Comparison of ENCODE assay signal across 10 cellular contexts in the genomic region with DNA sequence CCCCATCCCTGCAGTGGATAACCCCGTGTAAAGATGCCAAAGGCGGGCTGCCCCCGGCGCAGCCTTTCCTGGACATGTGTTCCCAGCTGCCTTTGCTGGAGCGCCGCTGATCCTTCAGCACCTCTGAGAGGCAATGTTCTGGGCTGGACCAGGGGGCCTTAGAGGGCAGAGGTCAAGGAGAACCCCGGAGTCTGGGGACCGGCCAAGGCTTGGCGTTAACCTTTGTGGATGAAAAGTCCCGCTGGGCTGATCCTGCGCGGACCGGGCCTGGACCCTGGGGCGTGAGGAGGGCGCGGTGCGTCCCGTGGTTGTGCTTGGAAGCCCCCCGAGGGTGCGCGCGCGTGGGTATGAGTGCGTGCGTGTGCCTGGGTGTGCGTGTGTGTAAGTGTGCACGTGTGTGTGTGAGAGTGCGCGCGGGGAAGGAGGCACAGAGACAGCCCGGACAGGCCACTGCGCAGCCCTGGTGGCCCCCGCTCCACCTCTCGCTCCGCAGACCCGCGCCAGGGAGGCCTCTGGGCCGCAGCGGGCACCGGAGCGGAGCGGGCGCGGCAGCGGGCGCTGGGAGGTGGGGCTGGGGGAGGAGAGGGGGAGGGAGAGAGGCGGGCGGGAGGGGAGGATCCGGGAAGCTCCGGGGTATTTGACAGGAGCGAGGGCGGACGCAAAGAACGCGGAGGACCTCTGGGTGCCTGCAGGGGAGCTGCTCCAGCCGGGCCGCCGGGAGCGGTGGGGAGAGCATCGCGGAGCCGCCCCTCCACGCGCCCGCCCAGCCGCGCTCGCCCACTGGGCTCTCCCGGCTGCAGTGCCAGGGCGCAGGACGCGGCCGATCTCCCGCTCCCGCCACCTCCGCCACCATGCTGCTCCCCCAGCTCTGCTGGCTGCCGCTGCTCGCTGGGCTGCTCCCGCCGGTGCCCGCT. TPM values are rescaled to one million over a fixed set of nuclear protein-coding genes. Genes with fewer than 3 reads are reported as not detected.
DNase-seq lines count a peak whose midpoint lies in the region; ATAC-seq and TF ChIP-seq lines count a peak whose summit lies in the region.
"Had no signal": no experiment of that assay in that cellular context is flagged by ENCODE, and none has a peak within 500 bp of the region (broad histone marks: within the 10 kb centered on the region; RNA-seq: fewer than 3 reads in every experiment).

SMOC2 (plus strand) TSS at position 665 of the 914 bp plus-strand sequence; CDS start at position 852, 187 bp downstream.

- POLR2A ChIA-PET in WTC11 (lab: Charles Lee): interaction anchor here (0.7 kb wide), 1 partner anchor 286 kb away, joined by 3 read pairs; no protein-coding TSS in a partner anchor

- H3K27me3 ChIP-seq in HUES6 (ENCODE audit: control insufficient read depth, insufficient read depth, low read length) (peaks cover 76% of the 10 kb centered on the region), kidney epithelial cell (ENCODE audit: control insufficient read depth, insufficient read depth, low read length) (peaks cover 40% of the 10 kb centered on the region), smooth muscle cell (ENCODE audit: low read depth) (peaks cover 82% of the 10 kb centered on the region)

- no peaks in the 10 kb centered on the region for H3K36me3 Mint-ChIP-seq in WTC11

- peak within 1 kb of the TSS; percentile 68 for H3K4me3 Mint-ChIP-seq in WTC11

- peaks cover 54% of the 10 kb centered on the region for H3K4me1 Mint-ChIP-seq in WTC11

- no peak for TF ChIP-seq CTCF in WTC11 (IDR thresholded peaks at IDR 0.05)
- TF ChIP-seq CTCF in kidney epithelial cell (IDR thresholded peaks at IDR 0.05; ENCODE audit: insufficient read depth, low read length, poor library complexity, severe bottlenecking): no peak
- no peak for TF ChIP-seq CTCF in smooth muscle cell (IDR thresholded peaks at IDR 0.05; ENCODE audit: borderline replicate concordance, insufficient read depth, poor library complexity, severe bottlenecking)

- H2AFZ ChIP-seq in smooth muscle cell (ENCODE audit: low read depth): no peak within 1 kb of the TSS

- H3K27me3 Mint-ChIP-seq in WTC11 (ENCODE audit: low read depth): peaks cover 57% of the 10 kb centered on the region

- WGBS in smooth muscle cell (ENCODE audit: low lambda C conversion rate): 6% methylated on average over 54 of the region's 81 CpGs

- DNase-seq in WTC11 (ENCODE audit: low spot score) (peak; percentile 44), kidney epithelial cell (ENCODE audit: low read depth) (no peak), smooth muscle cell (lab: John Stamatoyannopoulos, UW; ENCODE audit: unreplicated experiment) (no peak), inferior parietal cortex (ENCODE audit: extremely low spot score) (no peak), amygdala (lab: John Stamatoyannopoulos, UW) (no peak)

- no peaks in the 10 kb centered on the region for H3K36me3 ChIP-seq in HUES6 (ENCODE audit: control insufficient read depth, insufficient read depth, low read length)
- no peaks in the 10 kb centered on the region for H3K36me3 ChIP-seq in kidney epithelial cell (ENCODE audit: control insufficient read depth, insufficient read depth, low read length)
- H3K36me3 ChIP-seq in smooth muscle cell (ENCODE audit: low read depth): no peaks in the 10 kb centered on the region

- H3K27ac Mint-ChIP-seq in WTC11: no peak within 1 kb of the TSS

- peaks cover 4% of the 10 kb centered on the region; the same call in 1 of the 2 replicates for H3K9me3 Mint-ChIP-seq in WTC11

- ATAC-seq in WTC11: peak; percentile 61
- no peak for ATAC-seq in HG02763 (IDR thresholded peaks at IDR 0.05; ENCODE audit: unreplicated experiment)
- no peak for ATAC-seq in GM18868 (IDR thresholded peaks at IDR 0.05; ENCODE audit: unreplicated experiment)

- H3K9ac ChIP-seq in HUES6 (ENCODE audit: low read length): peak within 1 kb of the TSS; percentile 39
- no peak within 1 kb of the TSS for H3K9ac ChIP-seq in smooth muscle cell (ENCODE audit: low read depth)

- peaks cover 12% of the 10 kb centered on the region for H3F3A ChIP-seq in smooth muscle cell (ENCODE audit: low read depth)

- no peaks in the 10 kb centered on the region for H3K79me2 ChIP-seq in smooth muscle cell (ENCODE audit: low read depth)

- H3K9me3 ChIP-seq in HUES6 (ENCODE audit: control insufficient read depth, insufficient read depth, low read depth, low read length): no peaks in the 10 kb centered on the region
- H3K9me3 ChIP-seq in smooth muscle cell (replicated peaks; ENCODE audit: low read depth): no peaks in the 10 kb centered on the region

- H3K4me1 ChIP-seq in HUES6 (ENCODE audit: control insufficient read depth, insufficient read depth, low read length) (peaks cover 29% of the 10 kb centered on the region), smooth muscle cell (ENCODE audit: low read depth) (peaks cover 8% of the 10 kb centered on the region)

- H3K4me3 ChIP-seq in HUES6 (ENCODE audit: low read depth, low read length) (peak within 1 kb of the TSS; percentile 80), kidney epithelial cell (ENCODE audit: low read depth, low read length) (peak within 1 kb of the TSS; percentile 11), smooth muscle cell (peak within 1 kb of the TSS; percentile 50)

- H3K27ac ChIP-seq in HUES6 (ENCODE audit: low read depth, low read length) (no peak within 1 kb of the TSS), smooth muscle cell (ENCODE audit: low read depth) (no peak within 1 kb of the TSS)

- H4K20me1 ChIP-seq in smooth muscle cell (ENCODE audit: low read depth): no peaks in the 10 kb centered on the region

- peak within 1 kb of the TSS; percentile 87 for H3K4me2 ChIP-seq in smooth muscle cell

- CTCF ChIA-PET in WTC11 (lab: Charles Lee): interaction anchor here (0.6 to 2.3 kb wide), 2 partner anchors 9 to 10 kb away, joined by 3 to 19 read pairs; no protein-coding TSS in a partner anchor

TF ChIP-seq in WTC11, 78 proteins besides CTCF, POLR2A, EP300 and RAD21 (continues in another document):
- TF ChIP-seq FOXJ3 (CRISPR knock-in tag; IDR thresholded peaks at IDR 0.05; ENCODE audit: borderline replicate concordance) (no peak), MXD4 (CRISPR knock-in tag; IDR thresholded peaks at IDR 0.05; ENCODE audit: borderline replicate concordance) (no peak), ZNF423 (CRISPR knock-in tag; IDR thresholded peaks at IDR 0.05) (peak; percentile 9; the same call in 1 of the 2 replicates), ETV6 (CRISPR knock-in tag; IDR thresholded peaks at IDR 0.05) (peak; percentile 15; the same call in 1 of the 2 replicates), ESRRA (CRISPR knock-in tag; IDR thresholded peaks at IDR 0.05; ENCODE audit: borderline replicate concordance) (no peak), TP53 (CRISPR knock-in tag; IDR thresholded peaks at IDR 0.05) (no peak), NFATC4 (CRISPR knock-in tag; IDR thresholded peaks at IDR 0.05) (no peak)
- TF ChIP-seq, protein P1, sequence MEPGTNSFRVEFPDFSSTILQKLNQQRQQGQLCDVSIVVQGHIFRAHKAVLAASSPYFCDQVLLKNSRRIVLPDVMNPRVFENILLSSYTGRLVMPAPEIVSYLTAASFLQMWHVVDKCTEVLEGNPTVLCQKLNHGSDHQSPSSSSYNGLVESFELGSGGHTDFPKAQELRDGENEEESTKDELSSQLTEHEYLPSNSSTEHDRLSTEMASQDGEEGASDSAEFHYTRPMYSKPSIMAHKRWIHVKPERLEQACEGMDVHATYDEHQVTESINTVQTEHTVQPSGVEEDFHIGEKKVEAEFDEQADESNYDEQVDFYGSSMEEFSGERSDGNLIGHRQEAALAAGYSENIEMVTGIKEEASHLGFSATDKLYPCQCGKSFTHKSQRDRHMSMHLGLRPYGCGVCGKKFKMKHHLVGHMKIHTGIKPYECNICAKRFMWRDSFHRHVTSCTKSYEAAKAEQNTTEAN (CRISPR knock-in tag; IDR thresholded peaks at IDR 0.05): no peak; the same call in 1 of the 2 replicates
- TF ChIP-seq, protein P2, sequence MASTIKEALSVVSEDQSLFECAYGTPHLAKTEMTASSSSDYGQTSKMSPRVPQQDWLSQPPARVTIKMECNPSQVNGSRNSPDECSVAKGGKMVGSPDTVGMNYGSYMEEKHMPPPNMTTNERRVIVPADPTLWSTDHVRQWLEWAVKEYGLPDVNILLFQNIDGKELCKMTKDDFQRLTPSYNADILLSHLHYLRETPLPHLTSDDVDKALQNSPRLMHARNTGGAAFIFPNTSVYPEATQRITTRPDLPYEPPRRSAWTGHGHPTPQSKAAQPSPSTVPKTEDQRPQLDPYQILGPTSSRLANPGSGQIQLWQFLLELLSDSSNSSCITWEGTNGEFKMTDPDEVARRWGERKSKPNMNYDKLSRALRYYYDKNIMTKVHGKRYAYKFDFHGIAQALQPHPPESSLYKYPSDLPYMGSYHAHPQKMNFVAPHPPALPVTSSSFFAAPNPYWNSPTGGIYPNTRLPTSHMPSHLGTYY (CRISPR knock-in tag; IDR thresholded peaks at IDR 0.05): no peak
- TF ChIP-seq, protein P3, sequence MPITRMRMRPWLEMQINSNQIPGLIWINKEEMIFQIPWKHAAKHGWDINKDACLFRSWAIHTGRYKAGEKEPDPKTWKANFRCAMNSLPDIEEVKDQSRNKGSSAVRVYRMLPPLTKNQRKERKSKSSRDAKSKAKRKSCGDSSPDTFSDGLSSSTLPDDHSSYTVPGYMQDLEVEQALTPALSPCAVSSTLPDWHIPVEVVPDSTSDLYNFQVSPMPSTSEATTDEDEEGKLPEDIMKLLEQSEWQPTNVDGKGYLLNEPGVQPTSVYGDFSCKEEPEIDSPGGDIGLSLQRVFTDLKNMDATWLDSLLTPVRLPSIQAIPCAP (CRISPR knock-in tag; IDR thresholded peaks at IDR 0.05): no peak
- TF ChIP-seq, protein P4, sequence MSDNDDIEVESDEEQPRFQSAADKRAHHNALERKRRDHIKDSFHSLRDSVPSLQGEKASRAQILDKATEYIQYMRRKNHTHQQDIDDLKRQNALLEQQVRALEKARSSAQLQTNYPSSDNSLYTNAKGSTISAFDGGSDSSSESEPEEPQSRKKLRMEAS (CRISPR knock-in tag; IDR thresholded peaks at IDR 0.05): peak; percentile 53; the same call in 1 of the 2 replicates

RNA-seq across cellular contexts. Expression of gene SMOC2, which starts in this region (rescaled TPM):
- 3.3 to 3.9 TPM (median 3.6 TPM) in 3 replicates for total RNA-seq in WTC11 (2021)
- not detected in 2 replicates for total RNA-seq in kidney epithelial cell
- 0.54 and 0.63 TPM in 2 replicates for total RNA-seq in smooth muscle cell
- 1.1 and 1.2 TPM in 2 replicates for polyA plus RNA-seq in smooth muscle cell
- total RNA-seq: activated CD8-positive, alpha-beta memory T cell treated with anti-CD3 and anti-CD28 coated beads for 36 hours; NCI-H460 had no signal

Comparison
In these comparisons a context has a peak if more than half of its experiments do, and no peak if none do; other contexts are left out.
1. H3K4me3 ChIP-seq: peak in every context shown above with its lines; median percentile 80 in HUES6; 50 in smooth muscle cell; 11 in kidney epithelial cell.